ENCODE assay signal across 25 cellular contexts in the genomic region with DNA sequence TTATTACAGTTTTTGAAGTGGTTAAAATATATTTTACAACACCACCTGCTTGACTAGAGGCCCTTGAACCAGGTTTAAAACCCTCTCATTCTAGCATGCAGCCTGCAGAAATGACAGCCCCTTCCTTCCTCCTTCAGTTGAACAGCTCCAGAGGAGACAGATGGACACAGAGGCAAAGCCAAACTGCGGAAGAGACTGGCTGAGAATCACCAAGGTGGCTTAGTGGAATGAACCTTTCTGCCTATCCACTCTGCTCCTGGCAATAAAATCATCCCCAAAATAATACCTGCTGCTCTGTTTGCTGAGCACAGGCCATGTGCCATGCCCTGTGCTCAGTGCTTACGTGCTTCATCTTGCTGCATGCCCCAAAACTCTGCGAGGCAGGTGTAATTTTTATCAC.
"Had no signal": no experiment of that assay in that cellular context is flagged by ENCODE, and none has a peak within 500 bp of the region (broad histone marks: within the 10 kb centered on the region; RNA-seq: fewer than 3 reads in every experiment).

No MANE protein-coding gene starts in this region.

- H3K27ac ChIP-seq: SK-N-MC had no signal

- ATAC-seq: activated CD8-positive, alpha-beta memory T cell treated with anti-CD3 and anti-CD28 coated beads, Interleukin-2, amount 10 ng/mL, durations not matched to agents 7 days and 5 days; Panc1; Right ventricle myocardium inferior; T-cell had no signal

- H3K4me3 ChIP-seq: SK-N-MC had no signal

- DNase-seq: activated B cell treated with CpG ODN at 0.5 μM for 24 hours; activated CD4-positive, alpha-beta T cell treated with anti-CD3 and anti-CD28 coated beads for 1 hour; activated CD4-positive, alpha-beta T cell treated with anti-CD3 and anti-CD28 coated beads, Interleukin-2, amount 10 ng/mL, durations not matched to agents 24 days and 14 days; activated CD4-positive, alpha-beta T cell treated with anti-CD3 and anti-CD28 coated beads, Interleukin-2, amount 50 U/mL, for 48 hours; activated CD8-positive, alpha-beta memory T cell treated with anti-CD3 and anti-CD28 coated beads, Interleukin-2, amount 10 ng/mL, durations not matched to agents 7 days and 5 days; activated gamma-delta T cell; activated naive CD4-positive, alpha-beta T cell treated with anti-CD3 and anti-CD28 coated beads for 36 hours; activated T-cell treated with anti-CD3 and anti-CD28 coated beads, Interleukin-2, amount 50 U/mL, for 24 hours; amygdala; MM.1S; NCI-H1105 treated with DMSO at 0.1 percent for 48 hours; NCI-H1436 treated with DMSO at 0.1 percent for 48 hours; NCI-H2029; NCI-H2107; NCI-H510A treated with DMSO at 0.1 percent for 48 hours; NCI-H774; NK-92 treated with Interleukin-12 subunit alpha and Interleukin-12 subunit beta, amount 100 ng/mL, for 24 hours; OCI-M1; RPMI8226; T-cell; T-helper 2 cell; T1000 had no signal
